ENCODE assay signal across 2 cellular contexts in genomic region chr6:109406196-109406595, GRCh38.
TF ChIP-seq lines count a peak whose summit lies in the region.

No MANE protein-coding gene starts in this region.

TF ChIP-seq in H1, 55 proteins besides CTCF, POLR2A, EP300 and RAD21:
- TF ChIP-seq BRCA1 (IDR thresholded peaks at IDR 0.05; ENCODE audit: low read depth, low read length) (no peak), MAX (IDR thresholded peaks at IDR 0.05) (no peak), RXRA (IDR thresholded peaks at IDR 0.05; ENCODE audit: insufficient read depth, low read depth, low read length) (no peak), JUND (IDR thresholded peaks at IDR 0.05; ENCODE audit: low read length) (no peak), HDAC2 (IDR thresholded peaks at IDR 0.05; ENCODE audit: borderline replicate concordance in 1 of 2, low read depth in 2 of 2, low read length in 2 of 2) (no peak), CEBPB (IDR thresholded peaks at IDR 0.05; ENCODE audit: low read depth, low read length) (peak; percentile 44; the same call in 1 of the 2 replicates)

TF ChIP-seq in HepG2, 621 proteins besides CTCF, POLR2A, EP300 and RAD21:
- TF ChIP-seq SRSF1 (optimal IDR thresholded peaks at IDR 0.05; ENCODE audit: low read depth, low read length) (no peak), CEBPB (IDR thresholded peaks at IDR 0.05; ENCODE audit: borderline replicate concordance, low read depth, low read length) (peak; percentile 80; the same call in 1 of the 2 replicates)
